Comparison of ENCODE assay signal across 19 cellular contexts in the genomic region with DNA sequence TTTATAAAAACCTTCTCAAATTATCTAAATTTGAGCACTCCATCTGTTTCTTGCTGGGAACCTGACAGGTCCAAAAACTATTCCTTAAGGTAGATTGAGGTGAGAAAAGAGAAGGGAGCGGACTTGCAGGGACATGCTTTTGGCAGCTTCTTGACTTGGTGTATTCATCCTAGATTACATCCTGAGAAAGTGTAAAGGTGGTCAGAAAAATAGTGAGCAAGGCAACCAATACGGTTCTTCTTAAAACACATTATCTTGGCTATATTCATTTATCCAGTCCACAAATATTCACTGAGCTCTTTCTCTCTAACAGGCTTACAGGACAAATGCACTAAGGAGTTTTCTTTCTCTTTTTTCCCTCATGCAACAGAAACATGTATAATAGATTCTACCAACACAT.
DNase-seq lines count a peak whose midpoint lies in the region; ATAC-seq, FAIRE-seq and TF ChIP-seq lines count a peak whose summit lies in the region.
"Had no signal": no experiment of that assay in that cellular context is flagged by ENCODE, and none has a peak within 500 bp of the region (broad histone marks: within the 10 kb centered on the region; RNA-seq: fewer than 3 reads in every experiment).

No MANE protein-coding gene starts in this region.

- H3K9ac ChIP-seq in H1 (replicated peaks in 1 of 4; ENCODE audit: extremely low read depth in 1 of 4, low read depth in 3 of 4, low read length in 3 of 4): no peak overlapping the region
- H3K9ac ChIP-seq in neural progenitor cell: no peak overlapping the region
- H3K9ac ChIP-seq: BLaER1 had no signal

- H3K18ac ChIP-seq in H1 (ENCODE audit: extremely low read depth, low read length): no peak overlapping the region

- CTCF ChIA-PET in WTC11 (lab: Charles Lee): no interaction called here
- CTCF ChIA-PET in H1 (lab: Charles Lee; ENCODE audit: partially characterized antibody): interaction anchor here (1.1 kb wide), 1 partner anchor 11 kb away, joined by 3 read pairs; no protein-coding TSS in a partner anchor

- no peak overlapping the region for H2BK12ac ChIP-seq in H1 (ENCODE audit: low read depth, low read length)

- H3K4me3 Mint-ChIP-seq in WTC11 (no peak overlapping the region), neural progenitor cell (no peak overlapping the region), glutamatergic neuron (ENCODE audit: unreplicated experiment) (no peak overlapping the region)
- H3K4me3 Mint-ChIP-seq: CD14-positive monocyte; CD4-positive, alpha-beta memory T cell had no signal

- H4K8ac ChIP-seq in H1 (ENCODE audit: extremely low read depth, insufficient read depth, low read length): no peak overlapping the region

- TF ChIP-seq RAD21 in H1 (IDR thresholded peaks at IDR 0.05 in 1 of 2, conservative IDR thresholded peaks at IDR 0.05 in 1 of 2; ENCODE audit: low read depth in 2 of 2, low read length in 2 of 2): no peak

- no peak for FAIRE-seq in H1 (lab: Jason Lieb, UNC)
- FAIRE-seq: H54, HTR-8/SVneo had no signal

- no peak overlapping the region for H2BK5ac ChIP-seq in H1 (ENCODE audit: low read depth, low read length)

- H3K9me3 ChIP-seq in H1 (ENCODE audit: insufficient read depth in 2 of 2, low read depth in 1 of 2, low read length in 1 of 2) (no peaks in the 10 kb centered on the region), neural progenitor cell (ENCODE audit: low read depth) (no peaks in the 10 kb centered on the region)
- H3K9me3 ChIP-seq: BLaER1 had no signal

- ATAC-seq in WTC11: no peak

- H3K27ac ChIP-seq in H1 (ENCODE audit: low read depth, low read length) (no peak overlapping the region), neural progenitor cell (no peak overlapping the region)
- H3K27ac ChIP-seq: BLaER1 had no signal

- H3K56ac ChIP-seq in H1 (replicated peaks; ENCODE audit: insufficient read length, low read depth, low read length): no peak overlapping the region

- no peak for TF ChIP-seq EP300 in H1 (IDR thresholded peaks at IDR 0.05; ENCODE audit: borderline replicate concordance in 1 of 2, low read depth in 2 of 2, low read length in 2 of 2)

- H2BK20ac ChIP-seq in H1 (ENCODE audit: low read length): no peak overlapping the region

- 91% methylated on average over 2 of the region's 2 CpGs; no CpG with 5 or more reads in 1 of the 2 experiments for WGBS in H1 (ENCODE audit: extremely low coverage in 1 of 2, insufficient coverage in 1 of 2, insufficient read length in 1 of 2, insufficient replicate concordance in 2 of 2, low coverage in 1 of 2, low lambda C conversion rate in 2 of 2, missing lambda C conversion rate in 1 of 2), 2 experiments

- H3K4me1 ChIP-seq in H1 (replicated peaks in 1 of 4; ENCODE audit: control insufficient read depth in 3 of 4, insufficient read depth in 4 of 4, low read length in 3 of 4) (0 out of 7 replicates have a peak, but pooled peaks cover 0 to 4% (median 1%) of the 10 kb centered on the region in 4 experiments), neural progenitor cell (no peaks in the 10 kb centered on the region)
- H3K4me1 ChIP-seq: BLaER1 had no signal

- TF ChIP-seq POLR2A in H1 (IDR thresholded peaks at IDR 0.05; ENCODE audit: control extremely low read depth in 1 of 2, low read depth in 2 of 2, low read length in 2 of 2): no peak

- H3K23me2 ChIP-seq in H1 (ENCODE audit: low read depth, low read length): no peaks in the 10 kb centered on the region

- H3K14ac ChIP-seq in H1 (ENCODE audit: insufficient read length): no peak overlapping the region

- POLR2A ChIA-PET in WTC11 (lab: Charles Lee): no interaction called here
- POLR2A ChIA-PET in H1 (lab: Charles Lee; ENCODE audit: partially characterized antibody): no interaction called here

- no peaks in the 10 kb centered on the region for H4K20me1 ChIP-seq in H1 (replicated peaks in 1 of 2; ENCODE audit: control insufficient read depth in 1 of 2, insufficient read depth in 2 of 2, low read length in 2 of 2)
- no peaks in the 10 kb centered on the region for H4K20me1 ChIP-seq in neural progenitor cell (ENCODE audit: low read depth)
- H4K20me1 ChIP-seq: BLaER1 had no signal

- H3K9me3 Mint-ChIP-seq in WTC11 (no peaks in the 10 kb centered on the region), neural progenitor cell (no peaks in the 10 kb centered on the region), glutamatergic neuron (ENCODE audit: unreplicated experiment) (no peaks in the 10 kb centered on the region)

- no peak overlapping the region for H3K4me3 ChIP-seq in H1 (ENCODE audit: extremely low read depth in 1 of 4, insufficient read depth in 2 of 4, low read depth in 3 of 4, low read length in 4 of 4)
- H3K4me3 ChIP-seq in neural progenitor cell: no peak overlapping the region
- H3K4me3 ChIP-seq: BLaER1 had no signal

- H3K27ac Mint-ChIP-seq in WTC11 (0 out of 2 replicates have a peak overlapping the region, but pooled peaks have one; percentile 20), neural progenitor cell (no peak overlapping the region), glutamatergic neuron (ENCODE audit: unreplicated experiment) (no peak overlapping the region)
- H3K27ac Mint-ChIP-seq: CD14-positive monocyte; CD4-positive, alpha-beta memory T cell had no signal

- no peak overlapping the region for H2BK15ac ChIP-seq in H1 (ENCODE audit: low read length)

- TF ChIP-seq CTCF in WTC11 (IDR thresholded peaks at IDR 0.05) (no peak), H1 (IDR thresholded peaks at IDR 0.05; ENCODE audit: control extremely low read depth in 1 of 3, insufficient read depth in 1 of 3, low read depth in 1 of 3, low read length in 3 of 3) (no peak), neural progenitor cell (IDR thresholded peaks at IDR 0.05) (no peak), glutamatergic neuron (IDR thresholded peaks at IDR 0.05; ENCODE audit: partially characterized antibody, unreplicated experiment) (no peak)

- H3K27me3 ChIP-seq in H1 (replicated peaks in 1 of 4; ENCODE audit: control insufficient read depth in 3 of 4, extremely low read depth in 1 of 4, insufficient read depth in 3 of 4, low read length in 3 of 4) (no peaks in the 10 kb centered on the region), neural progenitor cell (no peaks in the 10 kb centered on the region)
- H3K27me3 ChIP-seq: BLaER1 had no signal

- no peaks in the 10 kb centered on the region for H3K36me3 Mint-ChIP-seq in WTC11
- H3K36me3 Mint-ChIP-seq in neural progenitor cell: no peaks in the 10 kb centered on the region
- H3K36me3 Mint-ChIP-seq in glutamatergic neuron (ENCODE audit: unreplicated experiment): no peaks in the 10 kb centered on the region
- H3K36me3 Mint-ChIP-seq: CD14-positive monocyte; CD4-positive, alpha-beta memory T cell had no signal

- H3K79me1 ChIP-seq in H1 (ENCODE audit: low read depth, low read length): no peaks in the 10 kb centered on the region

- H3K4me1 Mint-ChIP-seq in WTC11 (peaks cover 14% of the 10 kb centered on the region), neural progenitor cell (no peaks in the 10 kb centered on the region), glutamatergic neuron (ENCODE audit: low read depth, unreplicated experiment) (peaks cover 4% of the 10 kb centered on the region)
- H3K4me1 Mint-ChIP-seq: CD14-positive monocyte; CD4-positive, alpha-beta memory T cell had no signal

- no peak overlapping the region for H2AK5ac ChIP-seq in H1 (ENCODE audit: low read depth, low read length)

- H4K5ac ChIP-seq in H1 (ENCODE audit: insufficient read length, low read depth, low read length): no peak overlapping the region

- no peaks in the 10 kb centered on the region for H3K27me3 Mint-ChIP-seq in WTC11 (ENCODE audit: low read depth)
- H3K27me3 Mint-ChIP-seq in neural progenitor cell (ENCODE audit: insufficient read depth, low read depth): no peaks in the 10 kb centered on the region
- no peaks in the 10 kb centered on the region for H3K27me3 Mint-ChIP-seq in glutamatergic neuron (ENCODE audit: unreplicated experiment)
- H3K27me3 Mint-ChIP-seq: CD4-positive, alpha-beta memory T cell had no signal

- H3F3A ChIP-seq in neural progenitor cell (ENCODE audit: low read depth): no peaks in the 10 kb centered on the region

- H3K4me2 ChIP-seq in H1 (ENCODE audit: insufficient read depth in 1 of 2, low read depth in 2 of 2, low read length in 2 of 2): no peak overlapping the region
- no peak overlapping the region for H3K4me2 ChIP-seq in neural progenitor cell
- H3K4me2 ChIP-seq: BLaER1 had no signal

- H4K91ac ChIP-seq in H1 (replicated peaks; ENCODE audit: insufficient read length, low read length): no peak overlapping the region

- H3K23ac ChIP-seq in H1 (ENCODE audit: insufficient read length): no peak overlapping the region

- H2BK120ac ChIP-seq in H1 (replicated peaks; ENCODE audit: low read depth, low read length): no peak overlapping the region

- DNase-seq in NCI-H2171 treated with DMSO at 0.1 percent for 48 hours (lab: John Stamatoyannopoulos, UW) (peak; percentile 67), NCI-H2171 (lab: John Stamatoyannopoulos, UW) (no peak), WTC11 (ENCODE audit: low spot score) (no peak), H1 (ENCODE audit: low read depth in 1 of 2, low spot score in 2 of 2) (no peak), neural progenitor cell (ENCODE audit: low spot score) (no peak), activated gamma-delta T cell (lab: John Stamatoyannopoulos, UW) (no peak), NCI-H128 (lab: John Stamatoyannopoulos, UW; ENCODE audit: unreplicated experiment) (no peak), glutamatergic neuron (no peak)
- DNase-seq: 8988T; CD4-positive, alpha-beta memory T cell; DMS153; DMS79; GF-D8; HCEC 1CT; IMR-90 had no signal

- no peaks in the 10 kb centered on the region for H3K79me2 ChIP-seq in H1 (ENCODE audit: control insufficient read depth in 1 of 2, insufficient read depth in 2 of 2, low read length in 2 of 2)
- H3K79me2 ChIP-seq in neural progenitor cell (ENCODE audit: low read depth): no peaks in the 10 kb centered on the region

- H3K4ac ChIP-seq in H1 (replicated peaks; ENCODE audit: insufficient read length, low read depth, low read length): no peak overlapping the region

- H2AFZ ChIP-seq in H1 (ENCODE audit: low read length): peak overlapping the region; percentile 77
- peak overlapping the region; percentile 36 for H2AFZ ChIP-seq in neural progenitor cell (replicated peaks)

- H3K36me3 ChIP-seq in H1 (ENCODE audit: control insufficient read depth in 2 of 4, insufficient read depth in 4 of 4, low read length in 3 of 4): no peaks in the 10 kb centered on the region
- no peaks in the 10 kb centered on the region for H3K36me3 ChIP-seq in neural progenitor cell
- H3K36me3 ChIP-seq: BLaER1 had no signal

TF ChIP-seq in WTC11, 78 proteins besides CTCF, POLR2A, EP300 and RAD21:
- no peak for TF ChIP-seq JUN (CRISPR knock-in tag; IDR thresholded peaks at IDR 0.05)
- TF ChIP-seq NR2C2 (CRISPR knock-in tag; IDR thresholded peaks at IDR 0.05): no peak

TF ChIP-seq in H1, 55 proteins besides CTCF, POLR2A, EP300 and RAD21 (continues in another document):
- TF ChIP-seq YY1 (IDR thresholded peaks at IDR 0.05; ENCODE audit: low read depth, low read length) (no peak), SUZ12 (IDR thresholded peaks at IDR 0.05; ENCODE audit: low read length) (no peak), CBX8 (IDR thresholded peaks at IDR 0.05; ENCODE audit: borderline replicate concordance, low read depth, low read length) (no peak)
